19 cellular contexts compared by ENCODE assay signal in genomic region chr12:63942464-63943241, GRCh38.
DNase-seq lines count a peak whose midpoint lies in the region; ATAC-seq and TF ChIP-seq lines count a peak whose summit lies in the region.
"Had no signal": no experiment of that assay in that cellular context is flagged by ENCODE, and none has a peak within 500 bp of the region (broad histone marks: within the 10 kb centered on the region; RNA-seq: fewer than 3 reads in every experiment).

No MANE protein-coding gene starts in this region.

- peaks cover 34% of the 10 kb centered on the region for H3K36me3 Mint-ChIP-seq in brain

- no peaks in the 10 kb centered on the region for H3K27me3 ChIP-seq in layer of hippocampus (ENCODE audit: control insufficient read depth, insufficient read depth, low read length)

- H3K27me3 Mint-ChIP-seq in brain: no peaks in the 10 kb centered on the region

- H3K4me1 Mint-ChIP-seq in brain: peaks cover 72% of the 10 kb centered on the region

- no peak for TF ChIP-seq CTCF in brain (conservative IDR thresholded peaks at IDR 0.05)

- peak; percentile 26 for DNase-seq in CD1c-positive myeloid dendritic cell (ENCODE audit: extremely low spot score)
- peak; percentile 40 for DNase-seq in superior temporal gyrus (ENCODE audit: extremely low spot score)
- no peak for DNase-seq in GM19240 (ENCODE audit: insufficient read length, low spot score)
- DNase-seq in NCI-H1694 (lab: John Stamatoyannopoulos, UW): no peak
- DNase-seq: DMS79 treated with DMSO at 0.1 percent for 48 hours, H7, KBM-7, NCI-H1105 treated with DMSO at 0.1 percent for 48 hours, NCI-H1694 treated with DMSO at 0.1 percent for 48 hours, NCI-H510A, NCI-H82, OCI-M1, SHP77 had no signal

- peak overlapping the region in 1 of 5 experiments; percentile 2 for H3K4me3 Mint-ChIP-seq in brain

- ATAC-seq in HG03045 (IDR thresholded peaks at IDR 0.05; ENCODE audit: unreplicated experiment) (no peak), GM21360 (IDR thresholded peaks at IDR 0.05; ENCODE audit: unreplicated experiment) (no peak)
- ATAC-seq: A549 had no signal

- peak overlapping the region; percentile 35 for H3K27ac ChIP-seq in layer of hippocampus (ENCODE audit: low read depth, low read length)
- H3K27ac ChIP-seq: A549, SK-N-MC had no signal

- peak overlapping the region in 4 of 5 experiments; percentile 27 to 78 (median 36) for H3K27ac Mint-ChIP-seq in brain

- no peaks in the 10 kb centered on the region for H3K9me3 Mint-ChIP-seq in brain

Comparison
In these comparisons a context has a peak if more than half of its experiments do, and no peak if none do; other contexts are left out.
1. DNase-seq: peak in CD1c-positive myeloid dendritic cell (single experiment) and superior temporal gyrus (single experiment); none in GM19240 (single experiment) and NCI-H1694 (single experiment).